Comparison of ENCODE assay signal across 24 cellular contexts in the genomic region with DNA sequence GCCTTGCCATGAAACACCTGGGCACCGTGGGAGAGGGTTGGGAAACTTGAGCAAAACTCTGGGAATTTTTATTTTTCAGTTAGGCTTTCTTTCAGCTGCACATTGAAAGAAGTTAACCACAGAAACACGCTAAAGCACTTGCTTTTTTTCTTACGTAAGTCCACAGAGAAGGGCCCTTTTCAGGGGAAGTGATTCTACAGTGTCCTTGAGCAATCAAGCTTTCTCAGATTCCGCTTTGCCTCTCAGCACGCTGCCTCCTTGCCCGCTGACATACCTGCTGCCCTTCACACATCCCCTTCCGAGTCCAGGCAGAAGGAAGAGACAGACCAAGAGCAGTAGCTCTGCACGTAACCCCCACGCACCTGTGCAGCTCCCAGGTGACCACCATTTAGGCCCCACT.
"Had no signal": no experiment of that assay in that cellular context is flagged by ENCODE, and none has a peak within 500 bp of the region (broad histone marks: within the 10 kb centered on the region; RNA-seq: fewer than 3 reads in every experiment).

No MANE protein-coding gene starts in this region.

- H3K4me3 ChIP-seq: breast epithelium, gastroesophageal sphincter, hepatocyte, left ventricle myocardium inferior, right atrium auricular region, smooth muscle cell, suprapubic skin, tibial artery had no signal

- H3K4me2 ChIP-seq: hepatocyte, smooth muscle cell had no signal

- DNase-seq: activated CD4-positive, alpha-beta T cell treated with anti-CD3 and anti-CD28 coated beads, Interleukin-2, amount 50 U/mL, for 1 hour; activated CD4-positive, CD25-positive, alpha-beta regulatory T cell treated with anti-CD3 and anti-CD28 coated beads, Interleukin-2, amount 50 U/mL, for 72 hours; activated CD8-positive, alpha-beta T cell treated with anti-CD3 and anti-CD28 coated beads for 36 hours; activated naive CD4-positive, alpha-beta T cell; activated T-cell treated with anti-CD3 and anti-CD28 coated beads, Interleukin-2, amount 50 U/mL, for 4 hours; central memory CD4-positive, alpha-beta T cell; islet precursor cell; left ventricle myocardium inferior; midbrain; naive thymus-derived CD4-positive, alpha-beta T cell; stimulated activated CD4-positive, alpha-beta T cell treated with anti-CD3 and anti-CD28 coated beads, Interleukin-15, amount 100 ng/mL, for 24 hours; stimulated activated CD4-positive, alpha-beta T cell treated with anti-CD3 and anti-CD28 coated beads, Interleukin-2, amount 100 ng/mL, for 24 hours; stimulated activated naive CD4-positive, alpha-beta T cell; T-helper 9 cell; tibial artery; WERI-Rb-1 had no signal

- H3K79me2 ChIP-seq: hepatocyte, parathyroid adenoma had no signal

- H3K36me3 ChIP-seq: breast epithelium, gastroesophageal sphincter, left ventricle myocardium inferior, right atrium auricular region, suprapubic skin, tibial artery, WERI-Rb-1 had no signal

- H2AFZ ChIP-seq: hepatocyte, parathyroid adenoma had no signal

- ATAC-seq: activated CD8-positive, alpha-beta T cell treated with anti-CD3 and anti-CD28 coated beads for 36 hours; activated naive CD4-positive, alpha-beta T cell treated with anti-CD3 and anti-CD28 coated beads, Interleukin-2, amount 50 U/mL, for 72 hours; activated T-cell treated with anti-CD3 and anti-CD28 coated beads, Interleukin-2, amount 50 U/mL, for 4 hours; gastroesophageal sphincter; naive thymus-derived CD4-positive, alpha-beta T cell had no signal

- H3K4me1 ChIP-seq: breast epithelium, gastroesophageal sphincter, left ventricle myocardium inferior, parathyroid adenoma, right atrium auricular region, suprapubic skin, tibial artery had no signal

- H3K27ac ChIP-seq: breast epithelium, gastroesophageal sphincter, hepatocyte, left ventricle myocardium inferior, parathyroid adenoma, right atrium auricular region, suprapubic skin, tibial artery, WERI-Rb-1 had no signal

- H3K9me3 ChIP-seq: breast epithelium, gastroesophageal sphincter, left ventricle myocardium inferior, right atrium auricular region, suprapubic skin, tibial artery had no signal

- H3K9ac ChIP-seq: parathyroid adenoma had no signal

- H3K27me3 ChIP-seq: gastroesophageal sphincter, hepatocyte, right atrium auricular region, suprapubic skin, tibial artery had no signal
